34 cellular contexts compared by ENCODE assay signal in the genomic region with DNA sequence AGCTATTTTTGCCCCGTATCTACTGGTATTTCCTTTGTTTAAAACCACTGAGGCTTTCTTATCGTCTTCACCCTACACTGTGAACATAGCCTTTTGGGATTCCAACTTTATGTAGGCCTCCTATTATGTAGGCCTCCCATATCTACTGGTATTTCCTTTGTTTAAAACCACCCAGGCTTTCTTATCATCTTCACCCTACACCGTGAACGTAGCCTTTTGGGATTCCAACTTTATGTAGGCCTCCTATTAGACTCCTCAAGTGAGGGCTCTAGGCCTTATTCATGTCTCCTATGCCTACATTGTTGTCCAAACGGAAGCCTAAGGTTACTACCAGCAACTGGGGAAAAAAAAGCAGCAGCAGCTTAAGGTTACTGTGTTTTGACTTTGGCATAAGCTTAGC.
"Had no signal": no experiment of that assay in that cellular context is flagged by ENCODE, and none has a peak within 500 bp of the region (broad histone marks: within the 10 kb centered on the region; RNA-seq: fewer than 3 reads in every experiment).

No MANE protein-coding gene starts in this region.

- H3K9me3 Mint-ChIP-seq: activated B cell treated with CpG ODN at 0.5 μM for 24 hours; activated CD4-positive, alpha-beta memory T cell treated with anti-CD3 and anti-CD28 coated beads for 36 hours; activated CD4-positive, alpha-beta T cell treated with anti-CD3 and anti-CD28 coated beads, Interleukin-2, amount 10 ng/mL, durations not matched to agents 24 days and 14 days; activated CD8-positive, alpha-beta T cell treated with anti-CD3 and anti-CD28 coated beads for 36 hours; activated naive CD4-positive, alpha-beta T cell treated with anti-CD3 and anti-CD28 coated beads for 36 hours; activated naive CD4-positive, alpha-beta T cell treated with anti-CD3 and anti-CD28 coated beads, Interleukin-2, amount 50 U/mL, for 72 hours; activated naive CD8-positive, alpha-beta T cell treated with anti-CD3 and anti-CD28 coated beads for 36 hours; activated T-cell treated with anti-CD3 and anti-CD28 coated beads, Interleukin-2, amount 50 U/mL, for 4 hours; activated T-helper 1 cell treated with anti-CD3 and anti-CD28 coated beads, Interleukin-12 subunit alpha, Interleukin-12 subunit beta, Interleukin-2, Interleukin-4 antibody, amounts not matched to agents 30 ng/mL and 10 ng/mL and 1 ng/mL, durations not matched to agents 14 hours and 24 hours and 36 hours; activated T-helper 17 cell treated with anti-CD3 and anti-CD28 coated beads, Interleukin-2, amount 50 U/mL, for 72 hours; brain; T-helper 1 cell treated with Interleukin-12 subunit alpha and Interleukin-12 subunit beta and Interleukin-4 antibody, amounts not matched to agents 30 μg/mL and 1 μg/mL, for 36 hours; T-helper 2 cell treated with Interferon-gamma antibody and Interleukin-4, amounts not matched to agents 5 μg/mL and 100 μg/mL, for 36 hours had no signal

- H3K9me3 ChIP-seq: ascending aorta had no signal

- H3K27ac ChIP-seq: cardiac muscle cell, VCaP had no signal

- H3K27me3 ChIP-seq: ascending aorta, cardiac muscle cell had no signal

- H3K27me3 Mint-ChIP-seq: activated B cell treated with CpG ODN at 0.5 μM for 24 hours; activated CD4-positive, alpha-beta memory T cell treated with anti-CD3 and anti-CD28 coated beads for 36 hours; activated CD4-positive, alpha-beta T cell treated with anti-CD3 and anti-CD28 coated beads, Interleukin-2, amount 10 ng/mL, durations not matched to agents 24 days and 14 days; activated CD8-positive, alpha-beta T cell treated with anti-CD3 and anti-CD28 coated beads for 36 hours; activated naive CD8-positive, alpha-beta T cell treated with anti-CD3 and anti-CD28 coated beads for 36 hours; activated T-helper 17 cell treated with anti-CD3 and anti-CD28 coated beads, Interleukin-2, amount 50 U/mL, for 72 hours; brain had no signal

- H3K4me3 ChIP-seq: ascending aorta, cardiac muscle cell had no signal

- H3K4me1 Mint-ChIP-seq: brain had no signal

- H3K4me3 Mint-ChIP-seq: activated B cell treated with CpG ODN at 0.5 μM for 24 hours; activated CD4-positive, alpha-beta memory T cell treated with anti-CD3 and anti-CD28 coated beads for 36 hours; activated CD4-positive, alpha-beta T cell treated with anti-CD3 and anti-CD28 coated beads, Interleukin-2, amount 10 ng/mL, durations not matched to agents 24 days and 14 days; activated CD8-positive, alpha-beta T cell treated with anti-CD3 and anti-CD28 coated beads for 36 hours; activated naive CD4-positive, alpha-beta T cell treated with anti-CD3 and anti-CD28 coated beads for 36 hours; activated naive CD8-positive, alpha-beta T cell treated with anti-CD3 and anti-CD28 coated beads for 36 hours; activated T-cell treated with anti-CD3 and anti-CD28 coated beads, Interleukin-2, amount 50 U/mL, for 4 hours; activated T-cell treated with anti-CD3 and anti-CD28 coated beads, Interleukin-2, amount 50 U/mL, for 72 hours; activated T-helper 1 cell treated with anti-CD3 and anti-CD28 coated beads, Interleukin-12 subunit alpha, Interleukin-12 subunit beta, Interleukin-2, Interleukin-4 antibody, amounts not matched to agents 30 ng/mL and 10 ng/mL and 1 ng/mL, durations not matched to agents 14 hours and 24 hours and 36 hours; activated T-helper 17 cell treated with anti-CD3 and anti-CD28 coated beads, Interleukin-2, amount 50 U/mL, for 72 hours; brain; T-helper 1 cell treated with Interleukin-12 subunit alpha and Interleukin-12 subunit beta and Interleukin-4 antibody, amounts not matched to agents 30 μg/mL and 1 μg/mL, for 36 hours; T-helper 2 cell treated with Interferon-gamma antibody and Interleukin-4, amounts not matched to agents 5 μg/mL and 100 μg/mL, for 36 hours had no signal

- H3K27ac Mint-ChIP-seq: activated B cell treated with CpG ODN at 0.5 μM for 24 hours; activated CD4-positive, alpha-beta memory T cell treated with anti-CD3 and anti-CD28 coated beads for 36 hours; activated CD4-positive, alpha-beta T cell treated with anti-CD3 and anti-CD28 coated beads, Interleukin-2, amount 10 ng/mL, durations not matched to agents 24 days and 14 days; activated CD8-positive, alpha-beta T cell treated with anti-CD3 and anti-CD28 coated beads for 36 hours; activated naive CD4-positive, alpha-beta T cell treated with anti-CD3 and anti-CD28 coated beads for 36 hours; activated naive CD4-positive, alpha-beta T cell treated with anti-CD3 and anti-CD28 coated beads, Interleukin-2, amount 50 U/mL, for 72 hours; activated naive CD8-positive, alpha-beta T cell treated with anti-CD3 and anti-CD28 coated beads for 36 hours; activated T-cell treated with anti-CD3 and anti-CD28 coated beads, Interleukin-2, amount 50 U/mL, for 72 hours; activated T-helper 1 cell treated with anti-CD3 and anti-CD28 coated beads, Interleukin-12 subunit alpha, Interleukin-12 subunit beta, Interleukin-2, Interleukin-4 antibody, amounts not matched to agents 30 ng/mL and 10 ng/mL and 1 ng/mL, durations not matched to agents 14 hours and 24 hours and 36 hours; activated T-helper 17 cell treated with anti-CD3 and anti-CD28 coated beads, Interleukin-2, amount 50 U/mL, for 72 hours; brain; T-helper 1 cell treated with Interleukin-12 subunit alpha and Interleukin-12 subunit beta and Interleukin-4 antibody, amounts not matched to agents 30 μg/mL and 1 μg/mL, for 36 hours; T-helper 2 cell treated with Interferon-gamma antibody and Interleukin-4, amounts not matched to agents 5 μg/mL and 100 μg/mL, for 36 hours had no signal

- DNase-seq: activated B cell treated with CpG ODN at 0.5 μM for 24 hours; activated CD4-positive, alpha-beta memory T cell treated with anti-CD3 and anti-CD28 coated beads for 36 hours; activated CD4-positive, alpha-beta T cell treated with anti-CD3 and anti-CD28 coated beads for 4 hours; activated CD4-positive, alpha-beta T cell treated with anti-CD3 and anti-CD28 coated beads, Interleukin-2, amount 10 ng/mL, durations not matched to agents 24 days and 14 days; activated CD4-positive, alpha-beta T cell treated with anti-CD3 and anti-CD28 coated beads, Interleukin-2, amount 50 U/mL, for 1 hour; activated CD4-positive, alpha-beta T cell treated with anti-CD3 and anti-CD28 coated beads, Interleukin-2, amount 50 U/mL, for 4 hours; activated CD4-positive, CD25-positive, alpha-beta regulatory T cell treated with anti-CD3 and anti-CD28 coated beads, Interleukin-2, amount 50 U/mL, for 72 hours; activated CD8-positive, alpha-beta memory T cell treated with anti-CD3 and anti-CD28 coated beads, Interleukin-2, amount 50 U/mL, for 4 hours; activated CD8-positive, alpha-beta T cell treated with anti-CD3 and anti-CD28 coated beads for 36 hours; activated effector memory CD4-positive, alpha-beta T cell treated with anti-CD3 and anti-CD28 coated beads, Interleukin-2, amount 50 U/mL, for 16 hours; activated gamma-delta T cell treated with Interleukin-2 at 50 U/mL for 16 hours; activated naive CD4-positive, alpha-beta T cell; activated naive CD4-positive, alpha-beta T cell treated with anti-CD3 and anti-CD28 coated beads for 36 hours; activated naive CD4-positive, alpha-beta T cell treated with anti-CD3 and anti-CD28 coated beads, Interleukin-2, amount 50 U/mL, for 16 hours; activated naive CD8-positive, alpha-beta T cell treated with anti-CD3 and anti-CD28 coated beads for 36 hours; activated T-cell treated with anti-CD3 and anti-CD28 coated beads for 4 hours; activated T-cell treated with anti-CD3 and anti-CD28 coated beads, Interleukin-2, amount 50 U/mL, for 1 hour; activated T-cell treated with anti-CD3 and anti-CD28 coated beads, Interleukin-2, amount 50 U/mL, for 4 hours; activated T-cell treated with anti-CD3 and anti-CD28 coated beads, Interleukin-2, amount 50 U/mL, for 72 hours; amygdala; anterior cingulate cortex; central memory CD4-positive, alpha-beta T cell; T-helper 1 cell; T-helper 2 cell; T-helper 9 cell had no signal

- ATAC-seq: activated CD8-positive, alpha-beta T cell treated with anti-CD3 and anti-CD28 coated beads for 36 hours; activated naive CD4-positive, alpha-beta T cell treated with anti-CD3 and anti-CD28 coated beads, Interleukin-2, amount 50 U/mL, for 72 hours; activated T-cell treated with anti-CD3 and anti-CD28 coated beads, Interleukin-2, amount 50 U/mL, for 4 hours; activated T-cell treated with anti-CD3 and anti-CD28 coated beads, Interleukin-2, amount 50 U/mL, for 72 hours; activated T-helper 17 cell treated with anti-CD3 and anti-CD28 coated beads, Interleukin-2, amount 50 U/mL, for 72 hours had no signal
